In genomic region chr14:64736271-64737131, GRCh38 we compare ENCODE assay signal across 10 cellular contexts. TPM values are rescaled to one million over a fixed set of nuclear protein-coding genes. Genes with fewer than 3 reads are reported as not detected.
A peak's percentile ranks its signal among the peaks of the same experiment; 100 is the strongest.
DNase-seq lines count a peak whose midpoint lies in the region; ATAC-seq, FAIRE-seq and TF ChIP-seq lines count a peak whose summit lies in the region.
"Had no signal": no experiment of that assay in that cellular context is flagged by ENCODE, and none has a peak within 500 bp of the region (broad histone marks: within the 10 kb centered on the region; RNA-seq: fewer than 3 reads in every experiment).

No MANE protein-coding gene starts in this region.

- H3K36me3 ChIP-seq in HUES64 (ENCODE audit: insufficient read depth, low read length) (peaks cover 83% of the 10 kb centered on the region), stomach (peaks cover 70 to 92% (median 78%) of the 10 kb centered on the region in 4 donors)

- no peak for ATAC-seq in HG02840 (IDR thresholded peaks at IDR 0.05; ENCODE audit: low FRiP score, unreplicated experiment)
- ATAC-seq: stimulated activated naive B cell treated with anti-CD40 and anti-IgM and Interleukin-4, amounts not matched to agents 10 μg/mL and 1 μg/mL and 100 μg/mL, for 72 hours had no signal

- intact Hi-C loops in stomach (cut with DNase I; ENCODE audit: low total_unique reads): no loop called here

- DNase-seq in NCI-H510A treated with DMSO at 0.1 percent for 48 hours (lab: John Stamatoyannopoulos, UW) (peak; percentile 95), stomach (peak; percentile 79), SW 1271 (lab: John Stamatoyannopoulos, UW) (no peak)
- DNase-seq in NK-92 treated with Interleukin-12 subunit alpha and Interleukin-12 subunit beta, amount 100 ng/mL, for 24 hours (lab: John Stamatoyannopoulos, UW): no peak
- DNase-seq: midbrain; NCI-H1694; stimulated activated naive B cell treated with anti-CD40 and anti-IgM and Interleukin-4, amounts not matched to agents 10 μg/mL and 1 μg/mL and 100 μg/mL, for 72 hours had no signal

- TF ChIP-seq CTCF in stomach (IDR thresholded peaks at IDR 0.05): no peak

- TF ChIP-seq EP300 in stomach (IDR thresholded peaks at IDR 0.05): no peak

- H3K27me3 ChIP-seq in HUES64 (ENCODE audit: insufficient read depth, low read length) (no peaks in the 10 kb centered on the region), stomach (no peaks in the 10 kb centered on the region)

- peak; percentile 27 for FAIRE-seq in islet of Langerhans (lab: Jason Lieb, UNC)

- peak overlapping the region; percentile 51; the same call in 1 of the 2 replicates for H3K27ac ChIP-seq in HUES64 (ENCODE audit: low read depth, low read length)
- peak overlapping the region in 4 of 5 donors; percentile 36 to 51 (median 46) for H3K27ac ChIP-seq in stomach

- no peak overlapping the region for H3K9ac ChIP-seq in HUES64 (ENCODE audit: low read depth, low read length)

- H3K9me3 ChIP-seq in HUES64 (ENCODE audit: insufficient read depth, low read depth, low read length) (no peaks in the 10 kb centered on the region), stomach (no peaks in the 10 kb centered on the region)

- TF ChIP-seq POLR2A in stomach (IDR thresholded peaks at IDR 0.05): no peak

- H3K4me3 ChIP-seq in HUES64 (ENCODE audit: low read length) (no peak overlapping the region), stomach (no peak overlapping the region)

- WGBS in HUES64: 82% methylated on average over 27 of the region's 27 CpGs
- 58 to 71% (median 61%) methylated on average over 23 to 27 of the region's 27 CpGs for WGBS in stomach, 5 donors

- peaks cover 6% of the 10 kb centered on the region; the same call in 1 of the 2 replicates for H3K4me1 ChIP-seq in HUES64 (ENCODE audit: insufficient read depth, low read length)
- H3K4me1 ChIP-seq in stomach: peaks cover 6 to 17% (median 15%) of the 10 kb centered on the region in 4 donors

RNA-seq across cellular contexts. Expression of gene PLEKHG3, which starts 32.3 kb away (rescaled TPM):
- polyA plus RNA-seq in HUES64 (2013, experiment 1 of 2): 32.9 TPM
- 23.8 TPM for polyA plus RNA-seq in HUES64 (2013, experiment 2 of 2)
- total RNA-seq in stomach: 100 to 1,000 TPM in 1 of 5 donors, 10 to 100 TPM in 4; 25.3 to 292 (median 27.2) TPM
- polyA plus RNA-seq in stomach: 10 to 100 TPM in 1 of 3 donors, 1 to 10 TPM in 2; 7.3 to 24.8 (median 9.2) TPM

Comparison
In these comparisons a context has a peak if more than half of its experiments do, and no peak if none do; other contexts are left out.
1. DNase-seq: peak in NCI-H510A treated with DMSO at 0.1 percent for 48 hours (single experiment) and stomach (single experiment); none in SW 1271 (0 of 2) and NK-92 treated with Interleukin-12 subunit alpha and Interleukin-12 subunit beta, amount 100 ng/mL, for 24 hours (single experiment).